ENCODE assay signal across 10 cellular contexts in genomic region chr13:40485611-40486517, GRCh38.
A peak's percentile ranks its signal among the peaks of the same experiment; 100 is the strongest.
DNase-seq lines count a peak whose midpoint lies in the region; ATAC-seq, FAIRE-seq and TF ChIP-seq lines count a peak whose summit lies in the region.
"Had no signal": no experiment of that assay in that cellular context is flagged by ENCODE, and none has a peak within 500 bp of the region (broad histone marks: within the 10 kb centered on the region; RNA-seq: fewer than 3 reads in every experiment).

No MANE protein-coding gene starts in this region.

- H3K9me3 Mint-ChIP-seq in WTC11 (no peaks in the 10 kb centered on the region), Caco-2 (ENCODE audit: unreplicated experiment) (no peaks in the 10 kb centered on the region)
- no peaks in the 10 kb centered on the region for H3K9me3 Mint-ChIP-seq in activated naive CD8-positive, alpha-beta T cell treated with anti-CD3 and anti-CD28 coated beads, Interleukin-2, amount 10 ng/mL, durations not matched to agents 7 days and 5 days

- no peaks in the 10 kb centered on the region for H3K36me3 ChIP-seq in Caco-2 (ENCODE audit: control insufficient read depth, insufficient read depth, low read length)
- H3K36me3 ChIP-seq: gastroesophageal sphincter had no signal

- no peak for TF ChIP-seq CTCF in WTC11 (IDR thresholded peaks at IDR 0.05)
- no peak for TF ChIP-seq CTCF in Caco-2 (IDR thresholded peaks at IDR 0.05; ENCODE audit: insufficient read depth in 1 of 2, low read depth in 1 of 2, low read length in 1 of 2, severe bottlenecking in 1 of 2, unreplicated experiment in 1 of 2)

- CTCF ChIA-PET in WTC11 (lab: Charles Lee) (no interaction called here), Caco-2 (lab: Charles Lee) (no interaction called here)

- peak; percentile 52 for FAIRE-seq in GM19239 (lab: Jason Lieb, UNC)
- FAIRE-seq: K562 had no signal

- H3K4me3 ChIP-seq in Caco-2 (ENCODE audit: low read depth, low read length): no peak overlapping the region
- H3K4me3 ChIP-seq: gastroesophageal sphincter, K562 had no signal

- DNase-seq in GM19239 (ENCODE audit: insufficient read length, low spot score) (no peak), WTC11 (ENCODE audit: low spot score) (no peak), NOMO-1 (lab: John Stamatoyannopoulos, UW; ENCODE audit: unreplicated experiment in 2 of 2) (no peak), GM19238 (ENCODE audit: insufficient read length, low spot score) (no peak), DMS53 (lab: John Stamatoyannopoulos, UW) (no peak), Caco-2 (no peak)
- DNase-seq in activated naive CD8-positive, alpha-beta T cell treated with anti-CD3 and anti-CD28 coated beads, Interleukin-2, amount 10 ng/mL, durations not matched to agents 7 days and 5 days: peak; percentile 67
- DNase-seq in stimulated activated CD8-positive, alpha-beta memory T cell treated with anti-CD3 and anti-CD28 coated beads, Interleukin-12 subunit alpha, Interleukin-12 subunit beta, amount 100 ng/mL, for 1 hour (ENCODE audit: low read depth): peak; percentile 39

- H3K4me3 Mint-ChIP-seq in WTC11 (no peak overlapping the region), Caco-2 (ENCODE audit: unreplicated experiment) (no peak overlapping the region)
- peak overlapping the region; percentile 43 for H3K4me3 Mint-ChIP-seq in activated naive CD8-positive, alpha-beta T cell treated with anti-CD3 and anti-CD28 coated beads, Interleukin-2, amount 10 ng/mL, durations not matched to agents 7 days and 5 days

- H3K36me3 Mint-ChIP-seq in WTC11: no peaks in the 10 kb centered on the region
- H3K36me3 Mint-ChIP-seq in activated naive CD8-positive, alpha-beta T cell treated with anti-CD3 and anti-CD28 coated beads, Interleukin-2, amount 10 ng/mL, durations not matched to agents 7 days and 5 days: peaks cover 2% of the 10 kb centered on the region
- no peaks in the 10 kb centered on the region for H3K36me3 Mint-ChIP-seq in Caco-2 (ENCODE audit: insufficient read depth, unreplicated experiment)

- no peaks in the 10 kb centered on the region for H3K4me1 ChIP-seq in Caco-2

- POLR2A ChIA-PET in WTC11 (lab: Charles Lee) (no interaction called here), Caco-2 (lab: Charles Lee) (no interaction called here)
- POLR2A ChIA-PET in activated naive CD8-positive, alpha-beta T cell treated with anti-CD3 and anti-CD28 coated beads, Interleukin-2, amount 10 ng/mL, durations not matched to agents 7 days and 5 days (lab: Charles Lee): interaction anchor here (0.6 to 3.5 kb wide), 13 partner anchors 9 to 295 kb away, joined by 3 to 28 read pairs (median 4); no protein-coding TSS in a partner anchor

- H3K27me3 Mint-ChIP-seq in WTC11 (ENCODE audit: low read depth) (no peaks in the 10 kb centered on the region), Caco-2 (ENCODE audit: insufficient read depth, unreplicated experiment) (no peaks in the 10 kb centered on the region)
- no peaks in the 10 kb centered on the region for H3K27me3 Mint-ChIP-seq in activated naive CD8-positive, alpha-beta T cell treated with anti-CD3 and anti-CD28 coated beads, Interleukin-2, amount 10 ng/mL, durations not matched to agents 7 days and 5 days

- peak; percentile 57 for ATAC-seq in WTC11
- ATAC-seq in activated naive CD8-positive, alpha-beta T cell treated with anti-CD3 and anti-CD28 coated beads, Interleukin-2, amount 10 ng/mL, durations not matched to agents 7 days and 5 days (ENCODE audit: low read depth): peak; percentile 91
- ATAC-seq: gastroesophageal sphincter, K562 had no signal

- H3K27me3 ChIP-seq in Caco-2 (replicated peaks; ENCODE audit: control insufficient read depth, insufficient read depth, low read length): no peaks in the 10 kb centered on the region
- H3K27me3 ChIP-seq: gastroesophageal sphincter had no signal

- H3K9me3 ChIP-seq in Caco-2: no peaks in the 10 kb centered on the region
- H3K9me3 ChIP-seq: gastroesophageal sphincter had no signal

- H3K4me1 Mint-ChIP-seq in WTC11 (peaks cover 48% of the 10 kb centered on the region), Caco-2 (ENCODE audit: low read depth, unreplicated experiment) (no peaks in the 10 kb centered on the region)
- peaks cover 55% of the 10 kb centered on the region for H3K4me1 Mint-ChIP-seq in activated naive CD8-positive, alpha-beta T cell treated with anti-CD3 and anti-CD28 coated beads, Interleukin-2, amount 10 ng/mL, durations not matched to agents 7 days and 5 days

- no TSS peak for BruUV-seq in Caco-2 (replicated peaks; lab: Mats Ljungman, UMichigan)

- intact Hi-C loops in Caco-2 (cut with micrococcal nuclease; ENCODE audit: unreplicated experiment): no loop called here

- H3K27ac Mint-ChIP-seq in WTC11 (no peak overlapping the region), Caco-2 (ENCODE audit: unreplicated experiment) (no peak overlapping the region)
- peak overlapping the region; percentile 89 for H3K27ac Mint-ChIP-seq in activated naive CD8-positive, alpha-beta T cell treated with anti-CD3 and anti-CD28 coated beads, Interleukin-2, amount 10 ng/mL, durations not matched to agents 7 days and 5 days

TF ChIP-seq in WTC11, 78 proteins besides CTCF, POLR2A, EP300 and RAD21:
- TF ChIP-seq TEAD4 (CRISPR knock-in tag; IDR thresholded peaks at IDR 0.05): no peak
- no peak for TF ChIP-seq FOXK1 (CRISPR knock-in tag; IDR thresholded peaks at IDR 0.05)
- TF ChIP-seq ZSCAN18 (CRISPR knock-in tag; IDR thresholded peaks at IDR 0.05): no peak
- no peak for TF ChIP-seq ZNF121 (CRISPR knock-in tag; IDR thresholded peaks at IDR 0.05)
- TF ChIP-seq ZNF232 (CRISPR knock-in tag; IDR thresholded peaks at IDR 0.05): no peak
- no peak for TF ChIP-seq CREB1 (CRISPR knock-in tag; IDR thresholded peaks at IDR 0.05)
- TF ChIP-seq SP1 (CRISPR knock-in tag; conservative IDR thresholded peaks at IDR 0.05): no peak
- TF ChIP-seq ZNF138 (CRISPR knock-in tag; conservative IDR thresholded peaks at IDR 0.05): no peak
- TF ChIP-seq FOXP4 (CRISPR knock-in tag; IDR thresholded peaks at IDR 0.05): no peak
- no peak for TF ChIP-seq ESRRA (CRISPR knock-in tag; IDR thresholded peaks at IDR 0.05; ENCODE audit: borderline replicate concordance)
- TF ChIP-seq MLX (CRISPR knock-in tag; IDR thresholded peaks at IDR 0.05): no peak
- no peak for TF ChIP-seq EMX1 (CRISPR knock-in tag; IDR thresholded peaks at IDR 0.05)

Comparison
In these comparisons a context has a peak if more than half of its experiments do, and no peak if none do; other contexts are left out.
1. DNase-seq: peak in activated naive CD8-positive, alpha-beta T cell treated with anti-CD3 and anti-CD28 coated beads, Interleukin-2, amount 10 ng/mL, durations not matched to agents 7 days and 5 days (single experiment) and stimulated activated CD8-positive, alpha-beta memory T cell treated with anti-CD3 and anti-CD28 coated beads, Interleukin-12 subunit alpha, Interleukin-12 subunit beta, amount 100 ng/mL, for 1 hour (single experiment); none in GM19239 (single experiment), WTC11 (single experiment), NOMO-1 (0 of 2), GM19238 (single experiment), DMS53 (single experiment) and Caco-2 (0 of 2).